8 cellular contexts compared by ENCODE assay signal in the genomic region with DNA sequence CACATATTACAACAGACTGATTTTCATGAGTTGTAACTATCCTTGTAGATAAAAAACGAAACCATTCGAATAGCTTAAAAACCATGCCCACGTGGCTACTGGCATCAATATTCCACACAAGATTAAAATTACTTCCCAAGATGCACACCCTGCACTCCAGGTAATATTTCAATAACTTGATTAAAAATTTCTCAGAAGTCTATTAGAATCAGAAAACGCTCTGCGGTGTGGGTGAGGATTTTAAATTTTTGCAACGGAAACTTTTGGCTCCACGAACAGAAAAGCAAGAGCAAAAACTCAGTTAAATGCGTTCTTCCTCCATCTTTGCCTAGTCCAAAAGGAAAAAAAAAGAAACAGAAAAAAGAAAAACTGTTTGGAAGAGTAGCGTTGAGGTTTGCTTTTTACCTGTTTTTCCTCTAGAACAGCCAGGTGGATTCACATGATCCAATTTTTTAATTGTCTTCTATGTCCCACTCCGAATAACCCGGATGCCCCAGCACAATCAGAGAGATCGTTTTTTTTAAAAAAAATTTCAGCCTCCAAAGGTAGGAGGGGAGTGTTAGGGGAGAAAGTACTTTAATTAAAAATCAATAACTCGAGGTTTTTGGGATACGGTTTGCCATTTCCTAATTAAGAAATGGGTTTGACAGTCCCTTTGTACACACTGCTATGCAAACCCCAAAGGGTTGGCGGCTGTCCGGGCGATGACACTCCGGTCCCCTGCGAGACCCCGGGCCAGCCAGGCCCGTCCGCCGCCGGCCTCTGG. TPM values are rescaled to one million over a fixed set of nuclear protein-coding genes. Genes with fewer than 3 reads are reported as not detected.
A peak's percentile ranks its signal among the peaks of the same experiment; 100 is the strongest.
DNase-seq lines count a peak whose midpoint lies in the region; ATAC-seq and TF ChIP-seq lines count a peak whose summit lies in the region.

No MANE protein-coding gene starts in this region.

- H3K4me1 Mint-ChIP-seq in activated T-cell treated with anti-CD3 and anti-CD28 coated beads, Interleukin-2, amount 50 U/mL, for 4 hours (ENCODE audit: low read depth) = peaks cover 38% of the 10 kb centered on the region

- H3K4me3 Mint-ChIP-seq in activated T-cell treated with anti-CD3 and anti-CD28 coated beads, Interleukin-2, amount 50 U/mL, for 4 hours = peak overlapping the region; percentile 94

- no peaks in the 10 kb centered on the region for H3K36me3 ChIP-seq in rectal smooth muscle tissue (ENCODE audit: control insufficient read depth, insufficient read depth, low read length)

- H3K4me3 ChIP-seq in WI38 (ENCODE audit: low read depth, low read length) = peak overlapping the region; percentile 93
- peak overlapping the region; percentile 76 for H3K4me3 ChIP-seq in rectal smooth muscle tissue (ENCODE audit: low read length)

- H3K4me1 ChIP-seq in foreskin keratinocyte (peaks cover 26% of the 10 kb centered on the region), rectal smooth muscle tissue (ENCODE audit: control insufficient read depth, insufficient read depth, low read length) (peaks cover 12% of the 10 kb centered on the region)

- H3K9ac ChIP-seq in rectal smooth muscle tissue (ENCODE audit: low read length) = peak overlapping the region; percentile 54

- H3K36me3 Mint-ChIP-seq in activated T-cell treated with anti-CD3 and anti-CD28 coated beads, Interleukin-2, amount 50 U/mL, for 4 hours (ENCODE audit: insufficient read depth) = peaks cover 9% of the 10 kb centered on the region

- no peaks in the 10 kb centered on the region for H3K9me3 Mint-ChIP-seq in activated T-cell treated with anti-CD3 and anti-CD28 coated beads, Interleukin-2, amount 50 U/mL, for 4 hours

- H3K27me3 Mint-ChIP-seq in activated T-cell treated with anti-CD3 and anti-CD28 coated beads, Interleukin-2, amount 50 U/mL, for 4 hours (ENCODE audit: low read depth) = no peaks in the 10 kb centered on the region

- DNase-seq in activated T-cell treated with anti-CD3 and anti-CD28 coated beads, Interleukin-2, amount 50 U/mL, for 4 hours = no peak
- no peak for DNase-seq in activated T-cell treated with anti-CD3 and anti-CD28 coated beads for 4 hours
- DNase-seq in foreskin keratinocyte = peak in 1 of 2 donors; percentile 15
- DNase-seq in iPS-NIHi11 (ENCODE audit: low spot score) = no peak
- DNase-seq in NCI-H446 (lab: John Stamatoyannopoulos, UW) = no peak
- no peak for DNase-seq in AG08395 (ENCODE audit: low spot score)

- TF ChIP-seq CTCF in WI38 (IDR thresholded peaks at IDR 0.05; ENCODE audit: low read depth, low read length) = no peak
- no peak for TF ChIP-seq CTCF in foreskin keratinocyte (conservative IDR thresholded peaks at IDR 0.05)

- H3K27me3 ChIP-seq in foreskin keratinocyte (no peaks in the 10 kb centered on the region), rectal smooth muscle tissue (ENCODE audit: control insufficient read depth, insufficient read depth, low read length) (no peaks in the 10 kb centered on the region)

- no peak for ATAC-seq in activated T-cell treated with anti-CD3 and anti-CD28 coated beads, Interleukin-2, amount 50 U/mL, for 4 hours
- ATAC-seq in foreskin keratinocyte = no peak

- H3K27ac ChIP-seq in foreskin keratinocyte (peak overlapping the region; percentile 77), rectal smooth muscle tissue (ENCODE audit: low read depth, low read length) (peak overlapping the region; percentile 99)

RNA-seq across cellular contexts. Expression of a gene that starts 0.7 kb away (rescaled TPM):
- 10 to 100 TPM; 32.8 to 36.4 (median 33.2) TPM for total RNA-seq in activated T-cell treated with anti-CD3 and anti-CD28 coated beads, Interleukin-2, amount 50 U/mL, for 4 hours
- 25.4 and 25.5 TPM in 2 replicates for total RNA-seq in foreskin keratinocyte
- 1.2 and 1.3 TPM in 2 replicates for polyA plus RNA-seq in foreskin keratinocyte
